ENCODE assay signal across 21 cellular contexts in genomic region chr3:102207173-102207572, GRCh38.
DNase-seq lines count a peak whose midpoint lies in the region; ATAC-seq and TF ChIP-seq lines count a peak whose summit lies in the region.
"Had no signal": no experiment of that assay in that cellular context is flagged by ENCODE, and none has a peak within 500 bp of the region (broad histone marks: within the 10 kb centered on the region; RNA-seq: fewer than 3 reads in every experiment).

No MANE protein-coding gene starts in this region.

- peaks cover 4% of the 10 kb centered on the region for H3K27me3 Mint-ChIP-seq in GM23338 (ENCODE audit: insufficient read depth, low read depth, poor library complexity)
- H3K27me3 Mint-ChIP-seq: stimulated activated naive CD8-positive, alpha-beta T cell treated with anti-CD3 and anti-CD28 coated beads, Interleukin-15, Interleukin-2, amounts not matched to agents 100 ng/mL and 50 ng/mL, for 24 hours had no signal

- H3K79me2 ChIP-seq in GM23338 (replicated peaks; ENCODE audit: insufficient read depth): no peaks in the 10 kb centered on the region
- H3K79me2 ChIP-seq: parathyroid adenoma had no signal

- intact Hi-C loops in sigmoid colon (cut with DNase I) (loop anchor here (2.0 to 5.0 kb wide), 2 partner anchors 76 to 210 kb away; no protein-coding TSS in a partner anchor), aorta (cut with DNase I) (no loop called here)

- DNase-seq in AG04449 (ENCODE audit: low read depth, low spot score): peak; percentile 78
- DNase-seq in GM23338 (ENCODE audit: low spot score): no peak
- DNase-seq in epithelial cell of prostate (ENCODE audit: low read depth, low spot score): no peak
- no peak for DNase-seq in sigmoid colon
- no peak for DNase-seq in stimulated activated CD4-positive, alpha-beta T cell treated with anti-CD3 and anti-CD28 coated beads, Interleukin-12 subunit alpha, Interleukin-12 subunit beta, amount 100 ng/mL, for 4 hours
- no peak for DNase-seq in NCI-H2196 treated with DMSO at 0.1 percent for 48 hours (lab: John Stamatoyannopoulos, UW; ENCODE audit: unreplicated experiment)
- DNase-seq in HCEC 1CT: no peak
- no peak for DNase-seq in aorta
- DNase-seq: activated CD4-positive, alpha-beta T cell treated with anti-CD3 and anti-CD28 coated beads for 4 hours; CD4-positive, alpha-beta memory T cell; effector CD4-positive, alpha-beta T cell; esophagus squamous epithelium; NCI-H1092; NCI-H2081; stimulated activated CD4-positive, alpha-beta T cell treated with anti-CD3 and anti-CD28 coated beads, Interleukin-2, amount 100 ng/mL, for 48 hours; SW 1271 had no signal

- TF ChIP-seq EP300 in sigmoid colon (IDR thresholded peaks at IDR 0.05): no peak

- TF ChIP-seq POLR2A in sigmoid colon (IDR thresholded peaks at IDR 0.05): no peak

- H3K36me3 ChIP-seq in GM23338 (ENCODE audit: insufficient read depth): no peaks in the 10 kb centered on the region
- no peaks in the 10 kb centered on the region for H3K36me3 ChIP-seq in sigmoid colon
- H3K36me3 ChIP-seq in aorta (ENCODE audit: control insufficient read depth in 1 of 2, insufficient read depth in 2 of 2, low read length in 1 of 2): no peaks in the 10 kb centered on the region
- H3K36me3 ChIP-seq: esophagus squamous epithelium, heart right ventricle, vagina had no signal

- 0 out of 2 replicates have a peak, but pooled peaks cover 4% of the 10 kb centered on the region for H3K4me1 ChIP-seq in GM23338 (ENCODE audit: insufficient read depth)
- peaks cover 0 to 22% (median 18%) of the 10 kb centered on the region in 4 donors for H3K4me1 ChIP-seq in sigmoid colon
- peaks cover 0 to 1% of the 10 kb centered on the region in 2 donors for H3K4me1 ChIP-seq in aorta (ENCODE audit: control insufficient read depth in 1 of 2, insufficient read depth in 2 of 2, low read length in 2 of 2)
- H3K4me1 ChIP-seq: parathyroid adenoma had no signal

- no peaks in the 10 kb centered on the region for H4K20me1 ChIP-seq in GM23338 (replicated peaks; ENCODE audit: insufficient read depth)

- H3K4me3 ChIP-seq in AG04449 (ENCODE audit: low read depth, low read length) (0 out of 2 replicates have a peak overlapping the region, but pooled peaks have one; percentile 4), GM23338 (no peak overlapping the region), sigmoid colon (no peak overlapping the region), aorta (ENCODE audit: low read length in 2 of 2) (no peak overlapping the region)
- H3K4me3 ChIP-seq: heart right ventricle, vagina had no signal

- no peak for ATAC-seq in GM23338
- ATAC-seq in aorta (ENCODE audit: low FRiP score): no peak

- no peak overlapping the region for H3K4me3 Mint-ChIP-seq in GM23338
- H3K4me3 Mint-ChIP-seq: CD4-positive, alpha-beta memory T cell; central memory CD8-positive, alpha-beta T cell; stimulated activated naive CD8-positive, alpha-beta T cell treated with anti-CD3 and anti-CD28 coated beads, Interleukin-15, Interleukin-2, amounts not matched to agents 100 ng/mL and 50 ng/mL, for 24 hours had no signal

- WGBS in sigmoid colon, 2 donors: 86 to 92% methylated on average over 3 of the region's 3 CpGs
- WGBS in aorta, 2 donors: 32 to 49% methylated on average over 3 of the region's 3 CpGs

- POLR2A ChIA-PET in AG04449 (lab: Yijun Ruan, JAX): interaction anchor here (2.6 kb wide), 1 partner anchor 358 kb away, joined by 18 read pairs; the partner anchor contains the start of gene NFKBIZ

- H3F3A ChIP-seq in GM23338 (replicated peaks; ENCODE audit: low read depth): no peaks in the 10 kb centered on the region

- H3K36me3 Mint-ChIP-seq in GM23338 (ENCODE audit: low read depth): peaks cover 20% of the 10 kb centered on the region

- no peak overlapping the region for H3K27ac ChIP-seq in GM23338 (ENCODE audit: low read depth)
- peak overlapping the region; percentile 59 for H3K27ac ChIP-seq in epithelial cell of prostate
- peak overlapping the region; percentile 39 to 73 (median 62) for H3K27ac ChIP-seq in sigmoid colon
- peak overlapping the region in 1 of 2 donors; percentile 64 for H3K27ac ChIP-seq in aorta (ENCODE audit: low read depth in 1 of 2, low read length in 2 of 2)
- H3K27ac ChIP-seq: parathyroid adenoma had no signal

- H3K9me3 ChIP-seq in sigmoid colon (no peaks in the 10 kb centered on the region), aorta (ENCODE audit: control insufficient read depth, low read length) (no peaks in the 10 kb centered on the region)
- H3K9me3 ChIP-seq: vagina had no signal

- CTCF ChIA-PET in AG04449 (lab: Yijun Ruan, JAX): interaction anchor here (0.9 to 3.3 kb wide), 3 partner anchors 18 to 404 kb away, joined by 3 to 21 read pairs (median 3); no protein-coding TSS in a partner anchor

- H3K9me2 ChIP-seq in GM23338 (ENCODE audit: insufficient read depth): 0 out of 2 replicates have a peak, but pooled peaks cover 7% of the 10 kb centered on the region

- H3K4me2 ChIP-seq in GM23338: 0 out of 2 replicates have a peak overlapping the region, but pooled peaks have one; percentile 16

- H3K27me3 ChIP-seq in GM23338 (ENCODE audit: insufficient read depth) (no peaks in the 10 kb centered on the region), sigmoid colon (no peaks in the 10 kb centered on the region), aorta (ENCODE audit: control insufficient read depth in 1 of 2, insufficient read depth in 2 of 2, low read length in 1 of 2) (no peaks in the 10 kb centered on the region)
- H3K27me3 ChIP-seq: esophagus squamous epithelium, heart right ventricle, vagina had no signal

- peaks cover 21% of the 10 kb centered on the region for H3K9me3 Mint-ChIP-seq in GM23338
- H3K9me3 Mint-ChIP-seq: central memory CD8-positive, alpha-beta T cell had no signal

- TF ChIP-seq CTCF in AG04449 (IDR thresholded peaks at IDR 0.05; ENCODE audit: insufficient read depth, low read length, missing control alignments) (no peak), GM23338 (conservative IDR thresholded peaks at IDR 0.05; ENCODE audit: low read depth in 2 of 2) (no peak), sigmoid colon (IDR thresholded peaks at IDR 0.05) (no peak)

- peak overlapping the region; percentile 18; the same call in 1 of the 2 replicates for H3K27ac Mint-ChIP-seq in GM23338
- H3K27ac Mint-ChIP-seq: CD4-positive, alpha-beta memory T cell; stimulated activated naive CD8-positive, alpha-beta T cell treated with anti-CD3 and anti-CD28 coated beads, Interleukin-15, Interleukin-2, amounts not matched to agents 100 ng/mL and 50 ng/mL, for 24 hours had no signal

- peaks cover 25% of the 10 kb centered on the region for H3K4me1 Mint-ChIP-seq in GM23338
- H3K4me1 Mint-ChIP-seq: CD4-positive, alpha-beta memory T cell; central memory CD8-positive, alpha-beta T cell had no signal

- 0 out of 2 replicates have a peak overlapping the region, but pooled peaks have one; percentile 75 for H2AFZ ChIP-seq in GM23338
- H2AFZ ChIP-seq: parathyroid adenoma had no signal

TF ChIP-seq in GM23338, 12 proteins besides CTCF, POLR2A, EP300 and RAD21 (continues in another document):
- no peak for TF ChIP-seq ETS1 (IDR thresholded peaks at IDR 0.05)
- TF ChIP-seq JUNB (IDR thresholded peaks at IDR 0.05; ENCODE audit: unreplicated experiment): no peak
- TF ChIP-seq POLR2AphosphoS5 (IDR thresholded peaks at IDR 0.05; ENCODE audit: low read depth): no peak
- no peak for TF ChIP-seq EZH2phosphoT487 (IDR thresholded peaks at IDR 0.05; ENCODE audit: unreplicated experiment)
